In genomic region chr15:68220489-68220888, GRCh38 we compare ENCODE assay signal across 22 cellular contexts.
"Had no signal": no experiment of that assay in that cellular context is flagged by ENCODE, and none has a peak within 500 bp of the region (broad histone marks: within the 10 kb centered on the region; RNA-seq: fewer than 3 reads in every experiment).

No MANE protein-coding gene starts in this region.

- H3K4me3 Mint-ChIP-seq: naive thymus-derived CD4-positive, alpha-beta T cell; nephron progenitor cell had no signal

- DNase-seq: central memory CD4-positive, alpha-beta T cell; cortex of kidney; effector memory CD4-positive, alpha-beta T cell; gastrocnemius medialis; glutamatergic neuron; left ventricle myocardium superior; mesendoderm; naive thymus-derived CD4-positive, alpha-beta T cell; nephron progenitor cell; psoas muscle; retina; stimulated activated CD4-positive, alpha-beta T cell treated with anti-CD3 and anti-CD28 coated beads, Interleukin-2, amount 100 ng/mL, for 24 hours; stimulated activated CD4-positive, alpha-beta T cell treated with anti-CD3 and anti-CD28 coated beads, Interleukin-4, amount 100 ng/mL, for 4 hours; stimulated activated naive CD4-positive, alpha-beta T cell treated with Interleukin-2 at 50 U/mL for 16 hours; thyroid gland; upper lobe of right lung had no signal

- H3K4me1 ChIP-seq: gastrocnemius medialis, sigmoid colon, suprapubic skin had no signal

- ATAC-seq: esophagus mucosa; gastrocnemius medialis; left ventricle myocardium superior; naive thymus-derived CD4-positive, alpha-beta T cell; psoas muscle; upper lobe of right lung had no signal

- H3K27ac ChIP-seq: dorsolateral prefrontal cortex, gastrocnemius medialis, psoas muscle, sigmoid colon, skin epidermis, suprapubic skin, thyroid gland, upper lobe of right lung had no signal

- H3K9me3 ChIP-seq: gastrocnemius medialis, psoas muscle, sigmoid colon, suprapubic skin, thyroid gland, upper lobe of right lung had no signal

- H3K4me3 ChIP-seq: dorsolateral prefrontal cortex, gastrocnemius medialis, lung, psoas muscle, sigmoid colon, skin epidermis, suprapubic skin, thyroid gland, upper lobe of right lung had no signal

- H3K36me3 ChIP-seq: upper lobe of right lung had no signal

- H3K9me3 Mint-ChIP-seq: naive thymus-derived CD4-positive, alpha-beta T cell had no signal

- H3K27ac Mint-ChIP-seq: nephron progenitor cell had no signal

- H3K27me3 ChIP-seq: dorsolateral prefrontal cortex, gastrocnemius medialis, sigmoid colon, suprapubic skin, thyroid gland, upper lobe of right lung had no signal

- H3K27me3 Mint-ChIP-seq: naive thymus-derived CD4-positive, alpha-beta T cell had no signal
